8 cellular contexts compared by ENCODE assay signal in the genomic region with DNA sequence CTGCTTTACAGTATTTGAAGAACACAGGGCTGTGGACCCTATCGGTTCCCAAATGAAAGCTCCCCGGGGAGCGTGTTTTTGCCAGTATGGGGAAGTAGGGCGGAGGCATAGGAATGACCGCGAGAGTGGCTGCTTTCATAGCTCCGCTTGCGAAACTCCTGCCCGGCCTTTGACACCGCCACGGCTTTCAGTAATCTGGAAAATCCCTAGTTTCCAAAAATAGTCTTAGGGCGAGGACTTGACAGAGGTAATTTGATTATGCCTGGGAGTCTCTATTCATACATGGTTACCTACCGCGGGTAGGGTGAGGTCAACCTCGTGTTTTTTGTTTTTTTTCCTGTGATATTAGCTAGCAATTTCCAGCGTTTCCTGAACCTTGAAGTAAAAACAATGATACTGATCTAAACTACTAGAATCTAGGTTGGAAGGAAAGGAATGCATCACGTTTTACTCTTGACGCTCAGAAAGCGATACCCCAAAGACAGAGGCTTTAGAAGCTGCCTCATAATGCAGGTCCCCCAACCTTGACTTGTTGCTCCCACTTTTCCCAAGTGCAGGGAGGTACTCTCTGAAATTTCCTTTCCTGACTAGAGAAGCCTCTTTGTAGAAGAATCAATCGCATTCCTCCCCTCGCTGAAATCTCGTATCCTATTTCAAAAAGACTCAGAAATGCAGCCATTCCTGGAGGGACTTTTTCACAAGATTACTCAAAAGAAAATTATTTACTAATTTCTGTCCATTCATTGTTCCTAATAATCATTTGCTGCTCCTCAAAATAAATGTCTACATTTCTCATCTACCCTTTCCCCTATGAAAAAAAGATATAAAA. TPM values are rescaled to one million over a fixed set of nuclear protein-coding genes. Genes with fewer than 3 reads are reported as not detected.
DNase-seq lines count a peak whose midpoint lies in the region; TF ChIP-seq lines count a peak whose summit lies in the region.

No MANE protein-coding gene starts in this region.

- peak overlapping the region; percentile 47 for H2AFZ ChIP-seq in MM.1S (ENCODE audit: low read length)

- H3K4me3 ChIP-seq in HFF-Myc (replicated peaks; ENCODE audit: low read depth, low read length), result peak overlapping the region; percentile 97
- peak overlapping the region; percentile 98 for H3K4me3 ChIP-seq in MM.1S (ENCODE audit: low read length)
- peak overlapping the region; percentile 98 for H3K4me3 ChIP-seq in kidney epithelial cell (ENCODE audit: low read depth, low read length)

- peak overlapping the region; percentile 95 for H3K4me2 ChIP-seq in MM.1S (ENCODE audit: low read depth, low read length)

- peak overlapping the region; percentile 99 for H3K9ac ChIP-seq in MM.1S (ENCODE audit: low read length)

- peaks cover 52% of the 10 kb centered on the region for H3F3A ChIP-seq in MM.1S (ENCODE audit: insufficient read depth, low read length)

- H3K27ac ChIP-seq in MM.1S (ENCODE audit: low read length) (peak overlapping the region; percentile 99), caudate nucleus (ENCODE audit: low read depth, low read length) (peak overlapping the region; percentile 99)

- TF ChIP-seq CTCF in HFF-Myc (IDR thresholded peaks at IDR 0.05; ENCODE audit: low read depth, low read length, missing control alignments) (no peak), MM.1S (IDR thresholded peaks at IDR 0.05; ENCODE audit: low read length) (no peak), kidney epithelial cell (IDR thresholded peaks at IDR 0.05; ENCODE audit: insufficient read depth, low read length, poor library complexity, severe bottlenecking) (no peak)

- peaks cover 32% of the 10 kb centered on the region for H4K20me1 ChIP-seq in MM.1S (ENCODE audit: insufficient read depth, low read length)

- H3K27me3 ChIP-seq in MM.1S (replicated peaks; ENCODE audit: insufficient read depth, low read length) (no peaks in the 10 kb centered on the region), kidney epithelial cell (ENCODE audit: control insufficient read depth, insufficient read depth, low read length) (no peaks in the 10 kb centered on the region)

- H3K36me3 ChIP-seq in MM.1S (replicated peaks; ENCODE audit: insufficient read depth, low read length), result peaks cover 31% of the 10 kb centered on the region
- H3K36me3 ChIP-seq in kidney epithelial cell (ENCODE audit: control insufficient read depth, insufficient read depth, low read length), result no peaks in the 10 kb centered on the region

- peaks cover 51% of the 10 kb centered on the region for H3K79me2 ChIP-seq in MM.1S (ENCODE audit: low read length)

- no peaks in the 10 kb centered on the region for H3K9me3 ChIP-seq in MM.1S (replicated peaks; ENCODE audit: insufficient read depth, low read length)

- H3K9me2 ChIP-seq in MM.1S (replicated peaks; ENCODE audit: insufficient read depth, low read length), result no peaks in the 10 kb centered on the region

- peaks cover 24% of the 10 kb centered on the region for H3K4me1 ChIP-seq in MM.1S (ENCODE audit: low read length)

- DNase-seq in NCI-H524 (lab: John Stamatoyannopoulos, UW) (peak; percentile 55 to 76), NCI-H524 treated with DMSO at 0.1 percent for 48 hours (lab: John Stamatoyannopoulos, UW) (no peak), HFF-Myc (ENCODE audit: extremely low read depth, low read depth) (peak; percentile 54), MM.1S (peak; percentile 77), T follicular helper cell (ENCODE audit: low read depth) (peak; percentile 44), caudate nucleus (lab: John Stamatoyannopoulos, UW) (peak in 28 of 61 donors; percentile 37 to 81 (median 68)), kidney epithelial cell (ENCODE audit: low read depth) (peak; percentile 82)
- peak; percentile 71 for DNase-seq in stimulated activated CD4-positive, alpha-beta T cell treated with anti-CD3 and anti-CD28 coated beads, Interleukin-1b, Interleukin-23, amount 100 ng/mL, for 48 hours

RNA-seq across cellular contexts. Expression of a gene that starts 0.9 kb away (rescaled TPM):
- total RNA-seq in kidney epithelial cell, result 99.9 and 108 TPM in 2 replicates
